ENCODE assay signal across 8 cellular contexts in genomic region chr1:203629509-203630082, GRCh38. TPM values are rescaled to one million over a fixed set of nuclear protein-coding genes. Genes with fewer than 3 reads are reported as not detected.
A peak's percentile ranks its signal among the peaks of the same experiment; 100 is the strongest.
DNase-seq lines count a peak whose midpoint lies in the region; ATAC-seq, FAIRE-seq and TF ChIP-seq lines count a peak whose summit lies in the region.

No MANE protein-coding gene starts in this region.

- H3K27me3 ChIP-seq in hepatocyte = no peaks in the 10 kb centered on the region

- no peak for TF ChIP-seq CTCF in hepatocyte (IDR thresholded peaks at IDR 0.05; ENCODE audit: poor library complexity)
- no peak for TF ChIP-seq CTCF in retinal pigment epithelial cell (conservative IDR thresholded peaks at IDR 0.05; ENCODE audit: low read depth, low read length)
- no peak for TF ChIP-seq CTCF in D721Med (IDR thresholded peaks at IDR 0.05; ENCODE audit: insufficient read depth, missing control alignments)

- peaks cover 75% of the 10 kb centered on the region for H3K79me2 ChIP-seq in hepatocyte

- no peak for ATAC-seq in HG03571 (IDR thresholded peaks at IDR 0.05; ENCODE audit: unreplicated experiment)

- peaks cover 40% of the 10 kb centered on the region for H3K4me1 ChIP-seq in hepatocyte (ENCODE audit: insufficient read depth)

- H3K4me3 ChIP-seq in hepatocyte (peak overlapping the region; percentile 84), retinal pigment epithelial cell (ENCODE audit: low read length) (peak overlapping the region; percentile 95)

- no peak for FAIRE-seq in D721Med (lab: Jason Lieb, UNC)

- no peaks in the 10 kb centered on the region for H3K36me3 ChIP-seq in hepatocyte (replicated peaks; ENCODE audit: insufficient read depth, low read depth)

- DNase-seq in ELF-1 (ENCODE audit: low read depth, low spot score) = peak; percentile 76
- DNase-seq in OCI-M1 (lab: John Stamatoyannopoulos, UW) = peak; percentile 23
- DNase-seq in amniotic epithelial cell (ENCODE audit: low read depth) = peak; percentile 67
- peak; percentile 84 for DNase-seq in hepatocyte (ENCODE audit: low spot score)
- DNase-seq in retinal pigment epithelial cell (ENCODE audit: low read depth) = no peak
- no peak for DNase-seq in D721Med (ENCODE audit: insufficient read length, low spot score)
- DNase-seq in SKM-1 treated with dmso at 0.1 percent for 144 hours (lab: John Stamatoyannopoulos, UW; ENCODE audit: unreplicated experiment) = no peak

- peak overlapping the region; percentile 77 for H2AFZ ChIP-seq in hepatocyte

- 3% methylated on average over 30 of the region's 35 CpGs for WGBS in hepatocyte (ENCODE audit: low lambda C conversion rate, missing lambda C conversion rate)

- H3K9me3 ChIP-seq in hepatocyte (ENCODE audit: low read depth) = no peaks in the 10 kb centered on the region

- peak overlapping the region; percentile 90 for H3K27ac ChIP-seq in hepatocyte

- H3K9me2 ChIP-seq in hepatocyte (replicated peaks; ENCODE audit: insufficient read depth) = no peaks in the 10 kb centered on the region

- H4K20me1 ChIP-seq in hepatocyte (ENCODE audit: insufficient read depth, poor library complexity, severe bottlenecking) = peaks cover 25% of the 10 kb centered on the region

- peak overlapping the region; percentile 98 for H3K4me2 ChIP-seq in hepatocyte

RNA-seq across cellular contexts. Expression of gene ATP2B4, which starts 3.0 kb away (rescaled TPM):
- 60.6 and 64.0 TPM in 2 replicates for total RNA-seq in hepatocyte
- polyA plus RNA-seq in hepatocyte = 30.7 and 34.5 TPM in 2 replicates

Comparison
In these comparisons a context has a peak if more than half of its experiments do, and no peak if none do; other contexts are left out.
1. DNase-seq: peak in ELF-1 (single experiment), OCI-M1 (single experiment), amniotic epithelial cell (single experiment) and hepatocyte (single experiment); none in retinal pigment epithelial cell (single experiment), D721Med (single experiment) and SKM-1 treated with dmso at 0.1 percent for 144 hours (single experiment).